In genomic region chr20:62953167-62953838, GRCh38 we compare ENCODE assay signal across 10 cellular contexts. TPM values are rescaled to one million over a fixed set of nuclear protein-coding genes. Genes with fewer than 3 reads are reported as not detected.
DNase-seq lines count a peak whose midpoint lies in the region; ATAC-seq and FAIRE-seq lines count a peak whose summit lies in the region.
"Had no signal": no experiment of that assay in that cellular context is flagged by ENCODE, and none has a peak within 500 bp of the region (broad histone marks: within the 10 kb centered on the region; RNA-seq: fewer than 3 reads in every experiment).

No MANE protein-coding gene starts in this region.

- H3K9ac ChIP-seq in BLaER1: peak overlapping the region; percentile 92
- H3K9ac ChIP-seq: parathyroid adenoma had no signal

- peak overlapping the region; percentile 100 for H3K4me2 ChIP-seq in BLaER1

- H3K27ac ChIP-seq in BLaER1: peak overlapping the region; percentile 96
- H3K27ac ChIP-seq: parathyroid adenoma had no signal

- DNase-seq in naive thymus-derived CD8-positive, alpha-beta T cell: no peak
- DNase-seq in GM19239 (ENCODE audit: insufficient read length, low spot score) (no peak), NCI-H2171 treated with DMSO at 0.1 percent for 48 hours (lab: John Stamatoyannopoulos, UW) (no peak), DMS53 (lab: John Stamatoyannopoulos, UW) (no peak), NCI-H146 (lab: John Stamatoyannopoulos, UW) (no peak)

- peak overlapping the region; percentile 73 for H3K4me3 Mint-ChIP-seq in dendritic cell treated with granulocyte-macrophage colony-stimulating factor and Interleukin-4, amounts not matched to agents 40 ng/mL and 50 ng/mL, for 4 days
- H3K4me3 Mint-ChIP-seq in naive thymus-derived CD8-positive, alpha-beta T cell: peak overlapping the region; percentile 76 to 92 (median 88)

- peak; percentile 1 for ATAC-seq in HG03457 (IDR thresholded peaks at IDR 0.05; ENCODE audit: unreplicated experiment)
- ATAC-seq in naive thymus-derived CD8-positive, alpha-beta T cell: no peak

- peaks cover 79% of the 10 kb centered on the region for H3K4me1 ChIP-seq in BLaER1

- H3K27me3 ChIP-seq in BLaER1: no peaks in the 10 kb centered on the region

- H3K36me3 Mint-ChIP-seq in dendritic cell treated with granulocyte-macrophage colony-stimulating factor and Interleukin-4, amounts not matched to agents 40 ng/mL and 50 ng/mL, for 4 days (ENCODE audit: low read depth): peaks cover 54% of the 10 kb centered on the region
- peaks cover 0 to 19% (median 19%) of the 10 kb centered on the region in 3 donors for H3K36me3 Mint-ChIP-seq in naive thymus-derived CD8-positive, alpha-beta T cell

- H3K4me1 Mint-ChIP-seq in dendritic cell treated with granulocyte-macrophage colony-stimulating factor and Interleukin-4, amounts not matched to agents 40 ng/mL and 50 ng/mL, for 4 days (ENCODE audit: low read depth): peaks cover 78% of the 10 kb centered on the region
- peaks cover 13 to 63% (median 32%) of the 10 kb centered on the region in 4 donors for H3K4me1 Mint-ChIP-seq in naive thymus-derived CD8-positive, alpha-beta T cell

- peaks cover 59% of the 10 kb centered on the region for H3K36me3 ChIP-seq in BLaER1

- H3K4me3 ChIP-seq in BLaER1: peak overlapping the region; percentile 76

- FAIRE-seq in GM19239 (lab: Jason Lieb, UNC): no peak
- FAIRE-seq: TTC549 had no signal

- peaks cover 10% of the 10 kb centered on the region; the same call in 1 of the 2 replicates for H3K9me3 ChIP-seq in BLaER1

- peaks cover 45% of the 10 kb centered on the region for H4K20me1 ChIP-seq in BLaER1

- intact Hi-C loops in dendritic cell treated with granulocyte-macrophage colony-stimulating factor and Interleukin-4, amounts not matched to agents 40 ng/mL and 50 ng/mL, for 4 days (cut with micrococcal nuclease): loop anchor here (2.0 to 5.0 kb wide), 2 partner anchors 15 to 91 kb away; partner anchors contain the start of genes GID8 and TCFL5

- peak overlapping the region; percentile 88 for H3K27ac Mint-ChIP-seq in dendritic cell treated with granulocyte-macrophage colony-stimulating factor and Interleukin-4, amounts not matched to agents 40 ng/mL and 50 ng/mL, for 4 days
- peak overlapping the region; percentile 88 to 97 (median 95) for H3K27ac Mint-ChIP-seq in naive thymus-derived CD8-positive, alpha-beta T cell

- H3K27me3 Mint-ChIP-seq in dendritic cell treated with granulocyte-macrophage colony-stimulating factor and Interleukin-4, amounts not matched to agents 40 ng/mL and 50 ng/mL, for 4 days: no peaks in the 10 kb centered on the region
- H3K27me3 Mint-ChIP-seq in naive thymus-derived CD8-positive, alpha-beta T cell: no peaks in the 10 kb centered on the region

- H3K9me3 Mint-ChIP-seq in dendritic cell treated with granulocyte-macrophage colony-stimulating factor and Interleukin-4, amounts not matched to agents 40 ng/mL and 50 ng/mL, for 4 days: peaks cover 9% of the 10 kb centered on the region
- no peaks in the 10 kb centered on the region for H3K9me3 Mint-ChIP-seq in naive thymus-derived CD8-positive, alpha-beta T cell

- POLR2A ChIA-PET in naive thymus-derived CD8-positive, alpha-beta T cell (lab: Charles Lee): interaction anchor here (0.7 to 4.6 kb wide), 13 partner anchors 9 to 674 kb away, joined by 4 to 90 read pairs (median 6); partner anchors contain the start of genes DIDO1, GID8, GMEB2 and MRGBP

RNA-seq across cellular contexts. Expression of gene SLC17A9, which starts 0.8 kb away (rescaled TPM):
- total RNA-seq in naive thymus-derived CD8-positive, alpha-beta T cell: 10 to 100 TPM; 11.3 TPM
- polyA plus RNA-seq in naive thymus-derived CD8-positive, alpha-beta T cell: 1 to 10 TPM; 1.2 to 2.0 (median 1.5) TPM

RNA-seq across cellular contexts. Expression of gene GID8, which starts 15.4 kb away (rescaled TPM):
- total RNA-seq in naive thymus-derived CD8-positive, alpha-beta T cell: 10 to 100 TPM; 57.7 to 61.2 TPM
- 10 to 100 TPM; 20.2 to 24.4 (median 21.1) TPM for polyA plus RNA-seq in naive thymus-derived CD8-positive, alpha-beta T cell

RNA-seq across cellular contexts. Expression of gene DIDO1, which starts 27.0 kb away (rescaled TPM):
- total RNA-seq in naive thymus-derived CD8-positive, alpha-beta T cell: 100 to 1,000 TPM; 125 to 132 TPM
- 10 to 100 TPM; 26.8 to 45.8 (median 39.7) TPM for polyA plus RNA-seq in naive thymus-derived CD8-positive, alpha-beta T cell

RNA-seq across cellular contexts. Expression of gene BHLHE23, which starts 53.5 kb away (rescaled TPM):
- total RNA-seq in naive thymus-derived CD8-positive, alpha-beta T cell: not detected
- polyA plus RNA-seq in naive thymus-derived CD8-positive, alpha-beta T cell: not detected
